In the genomic region with DNA sequence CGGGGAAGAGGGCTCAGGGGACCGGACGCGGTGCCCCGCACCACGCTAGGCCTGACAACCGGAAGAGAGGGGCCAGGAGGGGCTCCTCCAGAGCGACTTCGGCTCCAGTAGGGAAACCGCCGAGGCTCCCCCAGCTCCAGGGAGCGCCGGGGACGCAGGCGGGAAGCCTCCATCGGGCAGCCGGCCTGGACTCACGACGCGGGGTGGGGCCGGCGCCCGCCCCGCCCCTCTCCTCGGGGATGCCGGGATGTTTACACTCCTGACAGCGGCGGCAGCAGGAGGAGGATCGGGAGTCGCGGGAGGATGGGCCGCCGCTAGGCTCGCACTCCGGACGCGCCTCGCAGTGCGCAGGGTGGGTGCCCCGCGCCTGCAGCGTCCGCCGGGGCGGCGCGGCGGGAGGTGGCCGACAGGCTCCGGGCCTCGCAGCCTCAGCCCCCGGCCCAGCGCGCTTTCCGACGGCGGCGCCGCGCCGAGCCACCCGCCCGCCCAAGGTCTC, we compare ENCODE assay signal across 8 cellular contexts. TPM values are rescaled to one million over a fixed set of nuclear protein-coding genes. Genes with fewer than 3 reads are reported as not detected.
DNase-seq lines count a peak whose midpoint lies in the region; ATAC-seq and TF ChIP-seq lines count a peak whose summit lies in the region.

A gene (plus strand): TSS at position 254 of the 496 bp plus-strand sequence. CDS start 75,583 bp downstream, outside the sequence.

- peak in 6 of 7 experiments; percentile 38 to 76 (median 50) for DNase-seq in CD8-positive, alpha-beta T cell
- DNase-seq in NCI-H82 (lab: John Stamatoyannopoulos, UW) (peak; percentile 95), lung (ENCODE audit: low spot score) (peak; percentile 82)
- DNase-seq in activated CD8-positive, alpha-beta T cell treated with anti-CD3 and anti-CD28 coated beads, Interleukin-2, amount 10 ng/mL, durations not matched to agents 7 days and 5 days: peak; percentile 73
- DNase-seq in effector memory CD4-positive, alpha-beta T cell: peak; percentile 31 to 58 (median 53)
- peak; percentile 37 for DNase-seq in stimulated activated CD8-positive, alpha-beta memory T cell treated with anti-CD3 and anti-CD28 coated beads, Interleukin-12 subunit alpha, Interleukin-12 subunit beta, amount 100 ng/mL, for 4 hours (ENCODE audit: low read depth)

- 0% methylated on average over 58 to 63 of the region's 63 CpGs for WGBS in lung, 2 donors

- H3K36me3 Mint-ChIP-seq in CD8-positive, alpha-beta T cell: peaks cover 16% of the 10 kb centered on the region
- peaks cover 10% of the 10 kb centered on the region for H3K36me3 Mint-ChIP-seq in activated CD8-positive, alpha-beta T cell treated with anti-CD3 and anti-CD28 coated beads, Interleukin-2, amount 10 ng/mL, durations not matched to agents 7 days and 5 days (ENCODE audit: low read depth)

- intact Hi-C loops in CD8-positive, alpha-beta T cell (cut with DNase I, micrococcal nuclease): loop anchor here (1.0 to 10.0 kb wide), 14 partner anchors 11 to 778 kb away; a partner anchor contains a TSS

- no peaks in the 10 kb centered on the region for H3K27me3 Mint-ChIP-seq in CD8-positive, alpha-beta T cell (ENCODE audit: low read depth)
- no peaks in the 10 kb centered on the region for H3K27me3 Mint-ChIP-seq in activated CD8-positive, alpha-beta T cell treated with anti-CD3 and anti-CD28 coated beads, Interleukin-2, amount 10 ng/mL, durations not matched to agents 7 days and 5 days (ENCODE audit: low read depth)

- peak within 1 kb of the TSS; percentile 86 for H3K4me3 ChIP-seq in CD8-positive, alpha-beta T cell (ENCODE audit: low read depth, low read length)
- H3K4me3 ChIP-seq in effector memory CD4-positive, alpha-beta T cell (ENCODE audit: insufficient read depth, low read depth, low read length, poor library complexity, severe bottlenecking): peak within 1 kb of the TSS; percentile 92
- peak within 1 kb of the TSS; percentile 94 for H3K4me3 ChIP-seq in lung

- peak; percentile 26 for ATAC-seq in CD8-positive, alpha-beta T cell
- ATAC-seq in GM19455 (IDR thresholded peaks at IDR 0.05; ENCODE audit: unreplicated experiment): peak; percentile 52
- peak; percentile 36 for ATAC-seq in HG03565 (IDR thresholded peaks at IDR 0.05; ENCODE audit: unreplicated experiment)
- peak; percentile 54 for ATAC-seq in activated CD8-positive, alpha-beta T cell treated with anti-CD3 and anti-CD28 coated beads, Interleukin-2, amount 10 ng/mL, durations not matched to agents 7 days and 5 days
- peak; percentile 83 for ATAC-seq in lung (ENCODE audit: insufficient read depth, low FRiP score)

- peak within 1 kb of the TSS; percentile 100 for H3K27ac Mint-ChIP-seq in CD8-positive, alpha-beta T cell
- peak within 1 kb of the TSS; percentile 99 for H3K27ac Mint-ChIP-seq in activated CD8-positive, alpha-beta T cell treated with anti-CD3 and anti-CD28 coated beads, Interleukin-2, amount 10 ng/mL, durations not matched to agents 7 days and 5 days

- TF ChIP-seq CTCF in CD8-positive, alpha-beta T cell (IDR thresholded peaks at IDR 0.05): no peak
- TF ChIP-seq CTCF in lung (IDR thresholded peaks at IDR 0.05; ENCODE audit: control extremely low read depth, extremely low read depth): no peak

- POLR2A ChIA-PET in CD8-positive, alpha-beta T cell (lab: Charles Lee): interaction anchor here (0.6 to 2.1 kb wide), 7 partner anchors 9 to 56 kb away, joined by 3 to 6 read pairs (median 3); no protein-coding TSS in a partner anchor
- POLR2A ChIA-PET in activated CD8-positive, alpha-beta T cell treated with anti-CD3 and anti-CD28 coated beads, Interleukin-2, amount 10 ng/mL, durations not matched to agents 7 days and 5 days (lab: Charles Lee): interaction anchor here (0.6 to 3.5 kb wide), 15 partner anchors 8 to 480 kb away, joined by 3 to 12 read pairs (median 4); no protein-coding TSS in a partner anchor

- H3K36me3 ChIP-seq in CD8-positive, alpha-beta T cell (ENCODE audit: insufficient read depth, low read length): no peaks in the 10 kb centered on the region
- H3K36me3 ChIP-seq in effector memory CD4-positive, alpha-beta T cell (ENCODE audit: control insufficient read depth, insufficient read depth, low read length): no peaks in the 10 kb centered on the region
- H3K36me3 ChIP-seq in lung (ENCODE audit: control insufficient read depth in 2 of 2, insufficient read depth in 2 of 2, low read length in 2 of 2): no peaks in the 10 kb centered on the region

- H3K27ac ChIP-seq in CD8-positive, alpha-beta T cell (ENCODE audit: low read depth, low read length): peak within 1 kb of the TSS; percentile 88
- H3K27ac ChIP-seq in effector memory CD4-positive, alpha-beta T cell (ENCODE audit: insufficient read depth, low read length, poor library complexity, severe bottlenecking): peak within 1 kb of the TSS; percentile 93
- H3K27ac ChIP-seq in lung (ENCODE audit: low read depth in 1 of 2, low read length in 1 of 2): peak within 1 kb of the TSS; percentile 98 to 100

- H3K4me1 Mint-ChIP-seq in CD8-positive, alpha-beta T cell (ENCODE audit: low read depth): peaks cover 36% of the 10 kb centered on the region
- H3K4me1 Mint-ChIP-seq in activated CD8-positive, alpha-beta T cell treated with anti-CD3 and anti-CD28 coated beads, Interleukin-2, amount 10 ng/mL, durations not matched to agents 7 days and 5 days (ENCODE audit: low read depth): peaks cover 32% of the 10 kb centered on the region

- no peaks in the 10 kb centered on the region for H3K9me3 ChIP-seq in CD8-positive, alpha-beta T cell (ENCODE audit: low read length)
- H3K9me3 ChIP-seq in effector memory CD4-positive, alpha-beta T cell (ENCODE audit: control insufficient read depth, low read length): no peaks in the 10 kb centered on the region
- H3K9me3 ChIP-seq in lung (ENCODE audit: control insufficient read depth in 2 of 2, insufficient read depth in 1 of 2, low read length in 1 of 2): no peaks in the 10 kb centered on the region

- no peaks in the 10 kb centered on the region for H3K27me3 ChIP-seq in CD8-positive, alpha-beta T cell (ENCODE audit: insufficient read depth, low read length)
- no peaks in the 10 kb centered on the region for H3K27me3 ChIP-seq in effector memory CD4-positive, alpha-beta T cell (replicated peaks; ENCODE audit: control insufficient read depth, insufficient read depth, low read length, poor library complexity, severe bottlenecking)
- H3K27me3 ChIP-seq in lung (ENCODE audit: control insufficient read depth, insufficient read depth): no peaks in the 10 kb centered on the region

- CTCF ChIA-PET in CD8-positive, alpha-beta T cell (lab: Charles Lee): interaction anchor here (0.7 to 2.3 kb wide), 14 partner anchors 9 to 163 kb away, joined by 3 to 12 read pairs (median 4); no protein-coding TSS in a partner anchor
- CTCF ChIA-PET in activated CD8-positive, alpha-beta T cell treated with anti-CD3 and anti-CD28 coated beads, Interleukin-2, amount 10 ng/mL, durations not matched to agents 7 days and 5 days (lab: Charles Lee): interaction anchor here (0.6 to 3.4 kb wide), 23 partner anchors 8 to 393 kb away, joined by 3 to 27 read pairs (median 4); no protein-coding TSS in a partner anchor

- H3K4me3 Mint-ChIP-seq in CD8-positive, alpha-beta T cell: peak within 1 kb of the TSS; percentile 99
- peak within 1 kb of the TSS; percentile 99 for H3K4me3 Mint-ChIP-seq in activated CD8-positive, alpha-beta T cell treated with anti-CD3 and anti-CD28 coated beads, Interleukin-2, amount 10 ng/mL, durations not matched to agents 7 days and 5 days

- no peaks in the 10 kb centered on the region for H3K9me3 Mint-ChIP-seq in CD8-positive, alpha-beta T cell
- H3K9me3 Mint-ChIP-seq in activated CD8-positive, alpha-beta T cell treated with anti-CD3 and anti-CD28 coated beads, Interleukin-2, amount 10 ng/mL, durations not matched to agents 7 days and 5 days (ENCODE audit: insufficient read depth): no peaks in the 10 kb centered on the region

- H3K4me1 ChIP-seq in CD8-positive, alpha-beta T cell (ENCODE audit: insufficient read depth, low read length): peaks cover 26% of the 10 kb centered on the region
- H3K4me1 ChIP-seq in effector memory CD4-positive, alpha-beta T cell (ENCODE audit: control insufficient read depth, insufficient read depth, low read length, poor library complexity, severe bottlenecking): peaks cover 9% of the 10 kb centered on the region
- peaks cover 0 to 15% of the 10 kb centered on the region in 2 donors for H3K4me1 ChIP-seq in lung (ENCODE audit: control insufficient read depth in 2 of 2, insufficient read depth in 2 of 2, low read length in 2 of 2)

RNA-seq across cellular contexts. Expression of the gene that starts here (rescaled TPM):
- total RNA-seq in CD8-positive, alpha-beta T cell: 10 to 100 TPM; 12.1 to 16.1 TPM
- total RNA-seq in activated CD8-positive, alpha-beta T cell treated with anti-CD3 and anti-CD28 coated beads, Interleukin-2, amount 10 ng/mL, durations not matched to agents 7 days and 5 days: 10 to 100 TPM; 61.5 to 63.2 TPM
- total RNA-seq in lung: 100 to 1,000 TPM in 1 of 2 donors, 10 to 100 TPM in 1; 95.2 to 132 TPM
- polyA plus RNA-seq in lung: 10 to 100 TPM; 23.9 to 33.2 TPM

Comparison
In these comparisons a context has a peak if more than half of its experiments do, and no peak if none do; other contexts are left out.
1. Peak in every context shown above with its lines: DNase-seq, ATAC-seq, H3K4me3 ChIP-seq and H3K27ac ChIP-seq.
2. ATAC-seq: peak in every context shown above with its lines; median percentile 83 in lung; 54 in activated CD8-positive, alpha-beta T cell treated with anti-CD3 and anti-CD28 coated beads, Interleukin-2, amount 10 ng/mL, durations not matched to agents 7 days and 5 days; 52 in GM19455; 36 in HG03565; 26 in CD8-positive, alpha-beta T cell.
3. DNase-seq: peak in every context shown above with its lines; median percentile 95 in NCI-H82; 82 in lung; 73 in activated CD8-positive, alpha-beta T cell treated with anti-CD3 and anti-CD28 coated beads, Interleukin-2, amount 10 ng/mL, durations not matched to agents 7 days and 5 days; 53 in effector memory CD4-positive, alpha-beta T cell; 50 in CD8-positive, alpha-beta T cell; 37 in stimulated activated CD8-positive, alpha-beta memory T cell treated with anti-CD3 and anti-CD28 coated beads, Interleukin-12 subunit alpha, Interleukin-12 subunit beta, amount 100 ng/mL, for 4 hours.